1 cellular context compared by ENCODE assay signal in genomic region chr12:124551268-124552144, GRCh38.
A peak's percentile ranks its signal among the peaks of the same experiment; 100 is the strongest.
TF ChIP-seq lines count a peak whose summit lies in the region.

No MANE protein-coding gene starts in this region.

TF ChIP-seq in HEK293, 187 proteins besides CTCF, POLR2A, EP300 and RAD21 (continued from another document and continues in another):
- TF ChIP-seq, protein P1, sequence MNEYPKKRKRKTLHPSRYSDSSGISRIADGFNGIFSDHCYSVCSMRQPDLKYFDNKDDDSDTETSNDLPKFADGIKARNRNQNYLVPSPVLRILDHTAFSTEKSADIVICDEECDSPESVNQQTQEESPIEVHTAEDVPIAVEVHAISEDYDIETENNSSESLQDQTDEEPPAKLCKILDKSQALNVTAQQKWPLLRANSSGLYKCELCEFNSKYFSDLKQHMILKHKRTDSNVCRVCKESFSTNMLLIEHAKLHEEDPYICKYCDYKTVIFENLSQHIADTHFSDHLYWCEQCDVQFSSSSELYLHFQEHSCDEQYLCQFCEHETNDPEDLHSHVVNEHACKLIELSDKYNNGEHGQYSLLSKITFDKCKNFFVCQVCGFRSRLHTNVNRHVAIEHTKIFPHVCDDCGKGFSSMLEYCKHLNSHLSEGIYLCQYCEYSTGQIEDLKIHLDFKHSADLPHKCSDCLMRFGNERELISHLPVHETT (tag by site-specific recombination; IDR thresholded peaks at IDR 0.05) = no peak
- TF ChIP-seq ZNF843 (tag by site-specific recombination; IDR thresholded peaks at IDR 0.05) (peak; percentile 57), ZNF660 (tag by site-specific recombination; IDR thresholded peaks at IDR 0.05) (peak; percentile 80), REPIN1 (tag by site-specific recombination; IDR thresholded peaks at IDR 0.05; ENCODE audit: low read depth) (no peak), ZSCAN4 (tag by site-specific recombination; IDR thresholded peaks at IDR 0.05) (0 out of 2 replicates have a peak, but pooled peaks have one; percentile 11), ZBTB7A (tag by site-specific recombination; IDR thresholded peaks at IDR 0.05; ENCODE audit: low read depth) (no peak), ZNF214 (tag by site-specific recombination; IDR thresholded peaks at IDR 0.05; ENCODE audit: borderline replicate concordance) (no peak), TRIM28 (IDR thresholded peaks at IDR 0.05; ENCODE audit: borderline replicate concordance, low read length) (no peak), ZIC2 (tag by site-specific recombination; IDR thresholded peaks at IDR 0.05) (peak; percentile 76), ZNF266 (tag by site-specific recombination; IDR thresholded peaks at IDR 0.05; ENCODE audit: low read depth) (no peak), KLF10 (tag by site-specific recombination; IDR thresholded peaks at IDR 0.05) (0 out of 2 replicates have a peak, but pooled peaks have one; percentile 47), ZNF140 (tag by site-specific recombination; IDR thresholded peaks at IDR 0.05) (no peak), ZNF658 (tag by site-specific recombination; IDR thresholded peaks at IDR 0.05) (no peak), ZNF629 (tag by site-specific recombination; IDR thresholded peaks at IDR 0.05) (peak; percentile 55; the same call in 1 of the 2 replicates), ZNF677 (tag by site-specific recombination; IDR thresholded peaks at IDR 0.05) (no peak), SP3 (tag by site-specific recombination; IDR thresholded peaks at IDR 0.05) (no peak), ZNF626 (tag by site-specific recombination; IDR thresholded peaks at IDR 0.05) (no peak), KLF16 (tag by site-specific recombination; IDR thresholded peaks at IDR 0.05) (no peak), ZNF670 (tag by site-specific recombination; IDR thresholded peaks at IDR 0.05; ENCODE audit: low read depth) (no peak), ZNF366 (tag by site-specific recombination; conservative IDR thresholded peaks at IDR 0.05) (peak; percentile 92), ZFP3 (tag by site-specific recombination; IDR thresholded peaks at IDR 0.05; ENCODE audit: low read depth) (no peak), FEZF1 (tag by site-specific recombination; IDR thresholded peaks at IDR 0.05) (peak; percentile 55), HOXA7 (CRISPR knock-in tag; IDR thresholded peaks at IDR 0.05; ENCODE audit: borderline replicate concordance) (no peak), ZFP69B (tag by site-specific recombination; IDR thresholded peaks at IDR 0.05) (no peak), ZNF510 (tag by site-specific recombination; IDR thresholded peaks at IDR 0.05; ENCODE audit: insufficient replicate concordance) (no peak), GLIS1 (tag by site-specific recombination; IDR thresholded peaks at IDR 0.05) (peak; percentile 88), SP2 (tag by site-specific recombination; IDR thresholded peaks at IDR 0.05) (peak; percentile 28; the same call in 1 of the 2 replicates), ZNF777 (tag by site-specific recombination; IDR thresholded peaks at IDR 0.05; ENCODE audit: borderline replicate concordance) (no peak), ZNF18 (tag by site-specific recombination; IDR thresholded peaks at IDR 0.05) (0 out of 2 replicates have a peak, but pooled peaks have one; percentile 44), ZNF23 (tag by site-specific recombination; IDR thresholded peaks at IDR 0.05; ENCODE audit: borderline replicate concordance) (no peak), PRDM10 (tag by site-specific recombination; IDR thresholded peaks at IDR 0.05) (peak; percentile 45; the same call in 1 of the 2 replicates), ZNF274 (IDR thresholded peaks at IDR 0.05; ENCODE audit: low read length) (no peak), ZNF274 (tag by site-specific recombination; IDR thresholded peaks at IDR 0.05; ENCODE audit: borderline replicate concordance) (no peak), ZBTB48 (tag by site-specific recombination; IDR thresholded peaks at IDR 0.05) (no peak), ZNF169 (tag by site-specific recombination; IDR thresholded peaks at IDR 0.05) (no peak)
- TF ChIP-seq, protein P2, sequence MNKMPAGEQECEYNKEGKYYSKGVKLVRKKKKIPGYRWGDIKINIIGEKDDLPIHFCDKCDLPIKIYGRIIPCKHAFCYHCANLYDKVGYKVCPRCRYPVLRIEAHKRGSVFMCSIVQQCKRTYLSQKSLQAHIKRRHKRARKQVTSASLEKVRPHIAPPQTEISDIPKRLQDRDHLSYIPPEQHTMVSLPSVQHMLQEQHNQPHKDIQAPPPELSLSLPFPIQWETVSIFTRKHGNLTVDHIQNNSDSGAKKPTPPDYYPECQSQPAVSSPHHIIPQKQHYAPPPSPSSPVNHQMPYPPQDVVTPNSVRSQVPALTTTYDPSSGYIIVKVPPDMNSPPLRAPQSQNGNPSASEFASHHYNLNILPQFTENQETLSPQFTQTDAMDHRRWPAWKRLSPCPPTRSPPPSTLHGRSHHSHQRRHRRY (tag by site-specific recombination; IDR thresholded peaks at IDR 0.05) = no peak
- TF ChIP-seq, protein P3, sequence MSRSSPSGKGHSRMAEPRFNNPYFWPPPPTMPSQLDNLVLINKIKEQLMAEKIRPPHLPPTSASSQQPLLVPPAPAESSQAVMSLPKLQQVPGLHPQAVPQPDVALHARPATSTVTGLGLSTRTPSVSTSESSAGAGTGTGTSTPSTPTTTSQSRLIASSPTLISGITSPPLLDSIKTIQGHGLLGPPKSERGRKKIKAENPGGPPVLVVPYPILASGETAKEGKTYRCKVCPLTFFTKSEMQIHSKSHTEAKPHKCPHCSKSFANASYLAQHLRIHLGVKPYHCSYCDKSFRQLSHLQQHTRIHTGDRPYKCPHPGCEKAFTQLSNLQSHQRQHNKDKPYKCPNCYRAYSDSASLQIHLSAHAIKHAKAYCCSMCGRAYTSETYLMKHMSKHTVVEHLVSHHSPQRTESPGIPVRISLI (tag by site-specific recombination; IDR thresholded peaks at IDR 0.05) = no peak
- TF ChIP-seq, protein P4, sequence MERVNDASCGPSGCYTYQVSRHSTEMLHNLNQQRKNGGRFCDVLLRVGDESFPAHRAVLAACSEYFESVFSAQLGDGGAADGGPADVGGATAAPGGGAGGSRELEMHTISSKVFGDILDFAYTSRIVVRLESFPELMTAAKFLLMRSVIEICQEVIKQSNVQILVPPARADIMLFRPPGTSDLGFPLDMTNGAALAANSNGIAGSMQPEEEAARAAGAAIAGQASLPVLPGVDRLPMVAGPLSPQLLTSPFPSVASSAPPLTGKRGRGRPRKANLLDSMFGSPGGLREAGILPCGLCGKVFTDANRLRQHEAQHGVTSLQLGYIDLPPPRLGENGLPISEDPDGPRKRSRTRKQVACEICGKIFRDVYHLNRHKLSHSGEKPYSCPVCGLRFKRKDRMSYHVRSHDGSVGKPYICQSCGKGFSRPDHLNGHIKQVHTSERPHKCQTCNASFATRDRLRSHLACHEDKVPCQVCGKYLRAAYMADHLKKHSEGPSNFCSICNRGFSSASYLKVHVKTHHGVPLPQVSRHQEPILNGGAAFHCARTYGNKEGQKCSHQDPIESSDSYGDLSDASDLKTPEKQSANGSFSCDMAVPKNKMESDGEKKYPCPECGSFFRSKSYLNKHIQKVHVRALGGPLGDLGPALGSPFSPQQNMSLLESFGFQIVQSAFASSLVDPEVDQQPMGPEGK (tag by site-specific recombination; IDR thresholded peaks at IDR 0.05) = peak; percentile 88
- TF ChIP-seq, protein P5, sequence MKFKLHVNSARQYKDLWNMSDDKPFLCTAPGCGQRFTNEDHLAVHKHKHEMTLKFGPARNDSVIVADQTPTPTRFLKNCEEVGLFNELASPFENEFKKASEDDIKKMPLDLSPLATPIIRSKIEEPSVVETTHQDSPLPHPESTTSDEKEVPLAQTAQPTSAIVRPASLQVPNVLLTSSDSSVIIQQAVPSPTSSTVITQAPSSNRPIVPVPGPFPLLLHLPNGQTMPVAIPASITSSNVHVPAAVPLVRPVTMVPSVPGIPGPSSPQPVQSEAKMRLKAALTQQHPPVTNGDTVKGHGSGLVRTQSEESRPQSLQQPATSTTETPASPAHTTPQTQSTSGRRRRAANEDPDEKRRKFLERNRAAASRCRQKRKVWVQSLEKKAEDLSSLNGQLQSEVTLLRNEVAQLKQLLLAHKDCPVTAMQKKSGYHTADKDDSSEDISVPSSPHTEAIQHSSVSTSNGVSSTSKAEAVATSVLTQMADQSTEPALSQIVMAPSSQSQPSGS (tag by site-specific recombination; IDR thresholded peaks at IDR 0.05; ENCODE audit: low read depth) = no peak
- TF ChIP-seq, protein P6, sequence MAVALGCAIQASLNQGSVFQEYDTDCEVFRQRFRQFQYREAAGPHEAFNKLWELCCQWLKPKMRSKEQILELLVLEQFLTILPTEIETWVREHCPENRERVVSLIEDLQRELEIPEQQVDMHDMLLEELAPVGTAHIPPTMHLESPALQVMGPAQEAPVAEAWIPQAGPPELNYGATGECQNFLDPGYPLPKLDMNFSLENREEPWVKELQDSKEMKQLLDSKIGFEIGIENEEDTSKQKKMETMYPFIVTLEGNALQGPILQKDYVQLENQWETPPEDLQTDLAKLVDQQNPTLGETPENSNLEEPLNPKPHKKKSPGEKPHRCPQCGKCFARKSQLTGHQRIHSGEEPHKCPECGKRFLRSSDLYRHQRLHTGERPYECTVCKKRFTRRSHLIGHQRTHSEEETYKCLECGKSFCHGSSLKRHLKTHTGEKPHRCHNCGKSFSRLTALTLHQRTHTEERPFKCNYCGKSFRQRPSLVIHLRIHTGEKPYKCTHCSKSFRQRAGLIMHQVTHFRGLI (tag by site-specific recombination; IDR thresholded peaks at IDR 0.05) = no peak
- TF ChIP-seq, protein P7, sequence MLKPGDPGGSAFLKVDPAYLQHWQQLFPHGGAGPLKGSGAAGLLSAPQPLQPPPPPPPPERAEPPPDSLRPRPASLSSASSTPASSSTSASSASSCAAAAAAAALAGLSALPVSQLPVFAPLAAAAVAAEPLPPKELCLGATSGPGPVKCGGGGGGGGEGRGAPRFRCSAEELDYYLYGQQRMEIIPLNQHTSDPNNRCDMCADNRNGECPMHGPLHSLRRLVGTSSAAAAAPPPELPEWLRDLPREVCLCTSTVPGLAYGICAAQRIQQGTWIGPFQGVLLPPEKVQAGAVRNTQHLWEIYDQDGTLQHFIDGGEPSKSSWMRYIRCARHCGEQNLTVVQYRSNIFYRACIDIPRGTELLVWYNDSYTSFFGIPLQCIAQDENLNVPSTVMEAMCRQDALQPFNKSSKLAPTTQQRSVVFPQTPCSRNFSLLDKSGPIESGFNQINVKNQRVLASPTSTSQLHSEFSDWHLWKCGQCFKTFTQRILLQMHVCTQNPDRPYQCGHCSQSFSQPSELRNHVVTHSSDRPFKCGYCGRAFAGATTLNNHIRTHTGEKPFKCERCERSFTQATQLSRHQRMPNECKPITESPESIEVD (tag by site-specific recombination; IDR thresholded peaks at IDR 0.05) = peak; percentile 41; the same call in 1 of the 2 replicates
- TF ChIP-seq, protein P8, sequence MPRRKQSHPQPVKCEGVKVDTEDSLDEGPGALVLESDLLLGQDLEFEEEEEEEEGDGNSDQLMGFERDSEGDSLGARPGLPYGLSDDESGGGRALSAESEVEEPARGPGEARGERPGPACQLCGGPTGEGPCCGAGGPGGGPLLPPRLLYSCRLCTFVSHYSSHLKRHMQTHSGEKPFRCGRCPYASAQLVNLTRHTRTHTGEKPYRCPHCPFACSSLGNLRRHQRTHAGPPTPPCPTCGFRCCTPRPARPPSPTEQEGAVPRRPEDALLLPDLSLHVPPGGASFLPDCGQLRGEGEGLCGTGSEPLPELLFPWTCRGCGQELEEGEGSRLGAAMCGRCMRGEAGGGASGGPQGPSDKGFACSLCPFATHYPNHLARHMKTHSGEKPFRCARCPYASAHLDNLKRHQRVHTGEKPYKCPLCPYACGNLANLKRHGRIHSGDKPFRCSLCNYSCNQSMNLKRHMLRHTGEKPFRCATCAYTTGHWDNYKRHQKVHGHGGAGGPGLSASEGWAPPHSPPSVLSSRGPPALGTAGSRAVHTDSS (tag by site-specific recombination; IDR thresholded peaks at IDR 0.05) = no peak
